Comparison of ENCODE assay signal across 24 cellular contexts in genomic region chr3:136380530-136380929, GRCh38.
A peak's percentile ranks its signal among the peaks of the same experiment; 100 is the strongest.
DNase-seq lines count a peak whose midpoint lies in the region; TF ChIP-seq lines count a peak whose summit lies in the region.
"Had no signal": no experiment of that assay in that cellular context is flagged by ENCODE, and none has a peak within 500 bp of the region (broad histone marks: within the 10 kb centered on the region; RNA-seq: fewer than 3 reads in every experiment).

No MANE protein-coding gene starts in this region.

- H3K27me3 ChIP-seq in testis = no peaks in the 10 kb centered on the region
- H3K27me3 ChIP-seq: ascending aorta; BLaER1 treated with 17β-estradiol and CSF1 and Interleukin-3, amounts not matched to agents 10 nM and 100 nM; right atrium auricular region; uterus had no signal

- no peaks in the 10 kb centered on the region for H3K9me3 ChIP-seq in testis
- H3K9me3 ChIP-seq: ascending aorta, Caco-2, right atrium auricular region, uterus had no signal

- H3K36me3 ChIP-seq in testis (ENCODE audit: low read depth, missing control alignments) = no peaks in the 10 kb centered on the region
- H3K36me3 ChIP-seq: uterus had no signal

- DNase-seq in ELR (ENCODE audit: low read depth) = peak; percentile 36
- DNase-seq in LHCN-M2 (ENCODE audit: low read depth) = peak; percentile 61
- peak; percentile 15 to 46 for DNase-seq in cardiac fibroblast (ENCODE audit: low read depth in 2 of 2)
- DNase-seq in iris pigment epithelial cell (ENCODE audit: low read depth) = peak; percentile 59
- no peak for DNase-seq in NCI-H1105 treated with DMSO at 0.1 percent for 48 hours (lab: John Stamatoyannopoulos, UW)
- DNase-seq in mucosa of gallbladder (ENCODE audit: low spot score) = no peak
- DNase-seq in LoVo (ENCODE audit: low spot score) = no peak
- no peak for DNase-seq in testis
- DNase-seq: activated CD4-positive, alpha-beta T cell treated with anti-CD3 and anti-CD28 coated beads, Interleukin-2, amount 50 U/mL, for 48 hours; activated CD8-positive, alpha-beta memory T cell treated with anti-CD3 and anti-CD28 coated beads, Interleukin-2, amount 50 U/mL, for 48 hours; Caco-2; cerebellar nuclear complex; DND-41; islet precursor cell; NCI-H1092 treated with DMSO at 0.1 percent for 48 hours; NCI-H1930; stimulated activated CD4-positive, alpha-beta T cell treated with anti-CD3 and anti-CD28 coated beads, Interleukin-4, amount 100 ng/mL, for 24 hours; stimulated activated naive B cell treated with anti-CD40 and anti-IgM and Interleukin-4, amounts not matched to agents 10 μg/mL and 1 μg/mL and 100 μg/mL, for 72 hours; uterus had no signal

- H3K27ac ChIP-seq in testis = no peak overlapping the region
- H3K27ac ChIP-seq: ascending aorta; BLaER1 treated with 17β-estradiol and CSF1 and Interleukin-3, amounts not matched to agents 10 nM and 100 nM; epithelial cell of prostate; parathyroid adenoma; right atrium auricular region; uterus had no signal

- no peak for TF ChIP-seq CTCF in cardiac fibroblast (IDR thresholded peaks at IDR 0.05; ENCODE audit: low read depth, low read length)
- TF ChIP-seq CTCF in testis (IDR thresholded peaks at IDR 0.05) = no peak

- H3K4me3 ChIP-seq in cardiac fibroblast (replicated peaks in 1 of 2; ENCODE audit: low read depth in 2 of 2, low read length in 2 of 2) (no peak overlapping the region), testis (no peak overlapping the region)
- H3K4me3 ChIP-seq: ascending aorta; BLaER1 treated with 17β-estradiol and CSF1 and Interleukin-3, amounts not matched to agents 10 nM and 100 nM; right atrium auricular region; uterus had no signal

- WGBS in testis, 2 donors = 81 to 85% methylated on average over 6 of the region's 6 CpGs

- intact Hi-C loops in testis (cut with DNase I; ENCODE audit: low total_unique reads) = no loop called here

- no peak for TF ChIP-seq POLR2A in testis (IDR thresholded peaks at IDR 0.05)

- no peaks in the 10 kb centered on the region for H3K4me1 ChIP-seq in testis
- H3K4me1 ChIP-seq: ascending aorta, Caco-2, parathyroid adenoma, right atrium auricular region, uterus had no signal

Comparison
In these comparisons a context has a peak if more than half of its experiments do, and no peak if none do; other contexts are left out.
1. DNase-seq: peak in ELR (single experiment), LHCN-M2 (single experiment), cardiac fibroblast (2 of 2) and iris pigment epithelial cell (single experiment); none in NCI-H1105 treated with DMSO at 0.1 percent for 48 hours (single experiment), mucosa of gallbladder (single experiment), LoVo (single experiment) and testis (single experiment).